ENCODE assay signal across 1 cellular context in genomic region chr21:28923439-28923975, GRCh38.
A peak's percentile ranks its signal among the peaks of the same experiment; 100 is the strongest.
TF ChIP-seq lines count a peak whose summit lies in the region.

No MANE protein-coding gene starts in this region.

TF ChIP-seq in SK-N-SH, 30 proteins besides CTCF, POLR2A, EP300 and RAD21:
- TF ChIP-seq FOXM1 (IDR thresholded peaks at IDR 0.05; ENCODE audit: low read depth), result no peak
- TF ChIP-seq GATA2 (CRISPR knock-in tag; IDR thresholded peaks at IDR 0.05), result peak; percentile 89
- no peak for TF ChIP-seq IRF3 (IDR thresholded peaks at IDR 0.05; ENCODE audit: low read depth, low read length)
- TF ChIP-seq MEF2A (IDR thresholded peaks at IDR 0.05; ENCODE audit: borderline replicate concordance, low read depth), result no peak
- TF ChIP-seq NRF1 (IDR thresholded peaks at IDR 0.05; ENCODE audit: low read depth, low read length), result no peak
- 0 out of 2 replicates have a peak, but pooled peaks have one; percentile 54 for TF ChIP-seq RCOR1 (IDR thresholded peaks at IDR 0.05; ENCODE audit: low read length)
- TF ChIP-seq CHD2 (IDR thresholded peaks at IDR 0.05; ENCODE audit: low read length, partially characterized antibody), result no peak
